In the genomic region with DNA sequence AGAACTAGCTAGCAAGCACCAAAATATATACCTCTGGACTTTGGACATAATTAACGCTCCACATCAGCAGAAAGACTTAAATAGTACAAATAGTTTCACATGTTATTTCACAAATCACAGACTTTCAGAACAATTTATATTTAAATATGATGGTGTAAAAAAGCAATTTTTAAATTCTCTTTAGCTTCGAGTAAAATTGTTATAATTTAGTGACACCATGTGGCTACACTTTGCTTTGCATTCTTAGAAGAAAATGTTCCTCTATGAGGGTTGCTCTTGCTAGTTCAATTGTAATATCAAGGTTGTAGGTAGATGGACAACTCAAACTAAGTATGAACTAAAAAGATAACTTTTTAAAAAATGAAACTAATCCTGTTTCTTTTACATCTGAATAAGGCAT, we compare ENCODE assay signal across 9 cellular contexts.
A peak's percentile ranks its signal among the peaks of the same experiment; 100 is the strongest.
DNase-seq lines count a peak whose midpoint lies in the region; ATAC-seq and TF ChIP-seq lines count a peak whose summit lies in the region.
"Had no signal": no experiment of that assay in that cellular context is flagged by ENCODE, and none has a peak within 500 bp of the region (broad histone marks: within the 10 kb centered on the region; RNA-seq: fewer than 3 reads in every experiment).

No MANE protein-coding gene starts in this region.

- peaks cover 10% of the 10 kb centered on the region for H3K36me3 Mint-ChIP-seq in activated naive CD4-positive, alpha-beta T cell treated with anti-CD3 and anti-CD28 coated beads, Interleukin-2, amount 10 ng/mL, durations not matched to agents 7 days and 5 days
- H3K36me3 Mint-ChIP-seq in stimulated activated memory B cell treated with anti-CD40 and anti-IgM and Interleukin-4, amounts not matched to agents 10 μg/mL and 1 μg/mL and 100 μg/mL, for 72 hours = peaks cover 14% of the 10 kb centered on the region
- H3K36me3 Mint-ChIP-seq in effector memory CD8-positive, alpha-beta T cell (ENCODE audit: insufficient read depth) = peaks cover 3% of the 10 kb centered on the region

- H3K9me3 Mint-ChIP-seq in activated naive CD4-positive, alpha-beta T cell treated with anti-CD3 and anti-CD28 coated beads, Interleukin-2, amount 10 ng/mL, durations not matched to agents 7 days and 5 days = no peaks in the 10 kb centered on the region
- no peaks in the 10 kb centered on the region for H3K9me3 Mint-ChIP-seq in stimulated activated memory B cell treated with anti-CD40 and anti-IgM and Interleukin-4, amounts not matched to agents 10 μg/mL and 1 μg/mL and 100 μg/mL, for 72 hours
- no peaks in the 10 kb centered on the region for H3K9me3 Mint-ChIP-seq in effector memory CD8-positive, alpha-beta T cell

- peaks cover 21% of the 10 kb centered on the region for H3K4me1 Mint-ChIP-seq in activated naive CD4-positive, alpha-beta T cell treated with anti-CD3 and anti-CD28 coated beads, Interleukin-2, amount 10 ng/mL, durations not matched to agents 7 days and 5 days
- H3K4me1 Mint-ChIP-seq in stimulated activated memory B cell treated with anti-CD40 and anti-IgM and Interleukin-4, amounts not matched to agents 10 μg/mL and 1 μg/mL and 100 μg/mL, for 72 hours = peaks cover 29% of the 10 kb centered on the region
- peaks cover 13 to 19% of the 10 kb centered on the region in 2 donors for H3K4me1 Mint-ChIP-seq in effector memory CD8-positive, alpha-beta T cell (ENCODE audit: low read depth in 2 of 2)

- intact Hi-C loops in posterior cingulate gyrus (cut with DNase I) = no loop called here

- no peak for ATAC-seq in stimulated activated memory B cell treated with anti-CD40 and anti-IgM and Interleukin-4, amounts not matched to agents 10 μg/mL and 1 μg/mL and 100 μg/mL, for 72 hours
- ATAC-seq in effector memory CD8-positive, alpha-beta T cell (replicated peaks) = no peak
- ATAC-seq: left cardiac atrium had no signal

- H3K27ac Mint-ChIP-seq in activated naive CD4-positive, alpha-beta T cell treated with anti-CD3 and anti-CD28 coated beads, Interleukin-2, amount 10 ng/mL, durations not matched to agents 7 days and 5 days = peak overlapping the region; percentile 93
- H3K27ac Mint-ChIP-seq in stimulated activated memory B cell treated with anti-CD40 and anti-IgM and Interleukin-4, amounts not matched to agents 10 μg/mL and 1 μg/mL and 100 μg/mL, for 72 hours = peak overlapping the region; percentile 90
- H3K27ac Mint-ChIP-seq in effector memory CD8-positive, alpha-beta T cell = peak overlapping the region in 1 of 2 donors; percentile 94

- peak; percentile 38 for TF ChIP-seq CTCF in fibroblast of mammary gland (conservative IDR thresholded peaks at IDR 0.05; ENCODE audit: control insufficient read depth, insufficient read depth, low read depth, low read length)

- H3K27me3 Mint-ChIP-seq in activated naive CD4-positive, alpha-beta T cell treated with anti-CD3 and anti-CD28 coated beads, Interleukin-2, amount 10 ng/mL, durations not matched to agents 7 days and 5 days = no peaks in the 10 kb centered on the region
- no peaks in the 10 kb centered on the region for H3K27me3 Mint-ChIP-seq in stimulated activated memory B cell treated with anti-CD40 and anti-IgM and Interleukin-4, amounts not matched to agents 10 μg/mL and 1 μg/mL and 100 μg/mL, for 72 hours
- H3K27me3 Mint-ChIP-seq in effector memory CD8-positive, alpha-beta T cell = no peaks in the 10 kb centered on the region

- no peak for DNase-seq in activated naive CD4-positive, alpha-beta T cell treated with anti-CD3 and anti-CD28 coated beads, Interleukin-2, amount 10 ng/mL, durations not matched to agents 7 days and 5 days
- no peak for DNase-seq in activated naive CD4-positive, alpha-beta T cell treated with Interleukin-2 at 50 U/mL for 16 hours
- peak; percentile 24 for DNase-seq in NCI-H748 (lab: John Stamatoyannopoulos, UW; ENCODE audit: unreplicated experiment)
- DNase-seq in fibroblast of mammary gland (ENCODE audit: low read depth) = peak; percentile 35
- no peak for DNase-seq in ureter (ENCODE audit: low spot score)
- DNase-seq in effector memory CD8-positive, alpha-beta T cell = no peak
- no peak for DNase-seq in posterior cingulate gyrus
- DNase-seq: left cardiac atrium had no signal

- CTCF ChIA-PET in activated naive CD4-positive, alpha-beta T cell treated with anti-CD3 and anti-CD28 coated beads, Interleukin-2, amount 10 ng/mL, durations not matched to agents 7 days and 5 days (lab: Charles Lee) = interaction anchor here (0.6 to 3.5 kb wide), 12 partner anchors 11 to 872 kb away, joined by 3 to 19 read pairs (median 6); partner anchors contain the start of gene MDGA1

- no peak overlapping the region for H3K4me3 Mint-ChIP-seq in activated naive CD4-positive, alpha-beta T cell treated with anti-CD3 and anti-CD28 coated beads, Interleukin-2, amount 10 ng/mL, durations not matched to agents 7 days and 5 days
- no peak overlapping the region for H3K4me3 Mint-ChIP-seq in stimulated activated memory B cell treated with anti-CD40 and anti-IgM and Interleukin-4, amounts not matched to agents 10 μg/mL and 1 μg/mL and 100 μg/mL, for 72 hours
- no peak overlapping the region for H3K4me3 Mint-ChIP-seq in effector memory CD8-positive, alpha-beta T cell

- no peak overlapping the region for H3K4me3 ChIP-seq in fibroblast of mammary gland (ENCODE audit: control insufficient read depth, low read depth, low read length)

Comparison
In these comparisons a context has a peak if more than half of its experiments do, and no peak if none do; other contexts are left out.
1. DNase-seq: peak in NCI-H748 (single experiment) and fibroblast of mammary gland (single experiment); none in activated naive CD4-positive, alpha-beta T cell treated with anti-CD3 and anti-CD28 coated beads, Interleukin-2, amount 10 ng/mL, durations not matched to agents 7 days and 5 days (single experiment), activated naive CD4-positive, alpha-beta T cell treated with Interleukin-2 at 50 U/mL for 16 hours (single experiment), ureter (single experiment), effector memory CD8-positive, alpha-beta T cell (0 of 3) and posterior cingulate gyrus (0 of 10).